Comparison of ENCODE assay signal across 18 cellular contexts in genomic region chr2:76895469-76895868, GRCh38.
DNase-seq lines count a peak whose midpoint lies in the region; ATAC-seq and TF ChIP-seq lines count a peak whose summit lies in the region.
"Had no signal": no experiment of that assay in that cellular context is flagged by ENCODE, and none has a peak within 500 bp of the region (broad histone marks: within the 10 kb centered on the region; RNA-seq: fewer than 3 reads in every experiment).

No MANE protein-coding gene starts in this region.

- no peaks in the 10 kb centered on the region for H3K9me3 Mint-ChIP-seq in MCF 10A (ENCODE audit: unreplicated experiment)
- H3K9me3 Mint-ChIP-seq in activated CD4-positive, alpha-beta T cell treated with anti-CD3 and anti-CD28 coated beads for 36 hours (ENCODE audit: low read depth), result peaks cover 10% of the 10 kb centered on the region
- peaks cover 21% of the 10 kb centered on the region for H3K9me3 Mint-ChIP-seq in T-helper 2 cell treated with Interferon-gamma antibody and Interleukin-4, amounts not matched to agents 5 μg/mL and 100 μg/mL, for 36 hours

- no TSS peak for BruUV-seq in MCF 10A (replicated peaks; lab: Mats Ljungman, UMichigan)

- H3K4me3 Mint-ChIP-seq in MCF 10A (ENCODE audit: unreplicated experiment), result no peak overlapping the region
- H3K4me3 Mint-ChIP-seq in activated CD4-positive, alpha-beta T cell treated with anti-CD3 and anti-CD28 coated beads for 36 hours, result no peak overlapping the region
- no peak overlapping the region for H3K4me3 Mint-ChIP-seq in T-helper 2 cell treated with Interferon-gamma antibody and Interleukin-4, amounts not matched to agents 5 μg/mL and 100 μg/mL, for 36 hours

- no peaks in the 10 kb centered on the region for H3K27me3 ChIP-seq in breast epithelium
- H3K27me3 ChIP-seq in hepatocyte, result no peaks in the 10 kb centered on the region

- peak overlapping the region; percentile 29 for H3K27ac Mint-ChIP-seq in MCF 10A (ENCODE audit: low read depth, unreplicated experiment)
- H3K27ac Mint-ChIP-seq in activated CD4-positive, alpha-beta T cell treated with anti-CD3 and anti-CD28 coated beads for 36 hours, result no peak overlapping the region
- no peak overlapping the region for H3K27ac Mint-ChIP-seq in T-helper 2 cell treated with Interferon-gamma antibody and Interleukin-4, amounts not matched to agents 5 μg/mL and 100 μg/mL, for 36 hours

- peaks cover 6% of the 10 kb centered on the region for H3K36me3 Mint-ChIP-seq in MCF 10A (ENCODE audit: insufficient read depth, unreplicated experiment)
- no peaks in the 10 kb centered on the region for H3K36me3 Mint-ChIP-seq in activated CD4-positive, alpha-beta T cell treated with anti-CD3 and anti-CD28 coated beads for 36 hours (ENCODE audit: low read depth)
- no peaks in the 10 kb centered on the region for H3K36me3 Mint-ChIP-seq in T-helper 2 cell treated with Interferon-gamma antibody and Interleukin-4, amounts not matched to agents 5 μg/mL and 100 μg/mL, for 36 hours (ENCODE audit: low read depth)

- DNase-seq in MCF 10A (ENCODE audit: unreplicated experiment), result peak; percentile 68
- no peak for DNase-seq in breast epithelium (ENCODE audit: low spot score in 2 of 2)
- DNase-seq in T1000 (lab: John Stamatoyannopoulos, UW), result peak; percentile 2
- DNase-seq in hepatocyte (ENCODE audit: low spot score), result peak; percentile 4
- no peak for DNase-seq in activated CD4-positive, alpha-beta T cell treated with anti-CD3 and anti-CD28 coated beads for 36 hours
- DNase-seq in kidney glomerular epithelial cell (lab: John Stamatoyannopoulos, UW), result no peak
- no peak for DNase-seq in T-helper 2 cell treated with Interferon-gamma antibody and Interleukin-4, amounts not matched to agents 5 μg/mL and 100 μg/mL, for 36 hours (ENCODE audit: low spot score)
- DNase-seq: C1 segment of cervical spinal cord, DMS153, H7, Kasumi-1, MV-4-11, NCI-H1436, NCI-H2029 treated with DMSO at 0.1 percent for 48 hours, NCI-H226 had no signal

- CTCF ChIA-PET in MCF 10A (lab: Yijun Ruan, JAX), result no interaction called here
- CTCF ChIA-PET in activated CD4-positive, alpha-beta T cell treated with anti-CD3 and anti-CD28 coated beads for 36 hours (lab: Charles Lee), result no interaction called here

- POLR2A ChIA-PET in MCF 10A (lab: Yijun Ruan, JAX), result no interaction called here
- POLR2A ChIA-PET in activated CD4-positive, alpha-beta T cell treated with anti-CD3 and anti-CD28 coated beads for 36 hours (lab: Charles Lee), result no interaction called here

- H3K4me3 ChIP-seq in breast epithelium, result no peak overlapping the region
- H3K4me3 ChIP-seq in hepatocyte, result no peak overlapping the region
- H3K4me3 ChIP-seq: SK-N-MC had no signal

- H4K20me1 ChIP-seq in hepatocyte (ENCODE audit: insufficient read depth, poor library complexity, severe bottlenecking), result no peaks in the 10 kb centered on the region

- no peaks in the 10 kb centered on the region for H3K79me2 ChIP-seq in hepatocyte

- WGBS in hepatocyte (ENCODE audit: low lambda C conversion rate, missing lambda C conversion rate), result 85% methylated on average over 6 of the region's 6 CpGs

- H3K27ac ChIP-seq in breast epithelium (no peak overlapping the region), hepatocyte (no peak overlapping the region)
- H3K27ac ChIP-seq: 22Rv1, SK-N-MC had no signal

- no peak for TF ChIP-seq CTCF in MCF 10A (IDR thresholded peaks at IDR 0.05; ENCODE audit: unreplicated experiment)
- TF ChIP-seq CTCF in breast epithelium (IDR thresholded peaks at IDR 0.05), result no peak
- no peak for TF ChIP-seq CTCF in hepatocyte (IDR thresholded peaks at IDR 0.05; ENCODE audit: poor library complexity)

- intact Hi-C loops in MCF 10A (cut with micrococcal nuclease) (no loop called here), breast epithelium (cut with DNase I; ENCODE audit: low total_unique reads) (no loop called here)
- intact Hi-C loops in activated CD4-positive, alpha-beta T cell treated with anti-CD3 and anti-CD28 coated beads for 36 hours (cut with DNase I, micrococcal nuclease), result no loop called here

- TF ChIP-seq POLR2A in breast epithelium (IDR thresholded peaks at IDR 0.05), result no peak

- H3K4me1 Mint-ChIP-seq in MCF 10A (ENCODE audit: insufficient read depth, unreplicated experiment), result peaks cover 14% of the 10 kb centered on the region
- no peaks in the 10 kb centered on the region for H3K4me1 Mint-ChIP-seq in activated CD4-positive, alpha-beta T cell treated with anti-CD3 and anti-CD28 coated beads for 36 hours
- H3K4me1 Mint-ChIP-seq in T-helper 2 cell treated with Interferon-gamma antibody and Interleukin-4, amounts not matched to agents 5 μg/mL and 100 μg/mL, for 36 hours (ENCODE audit: low read depth), result no peaks in the 10 kb centered on the region

- H3K4me1 ChIP-seq in breast epithelium, result no peaks in the 10 kb centered on the region
- H3K4me1 ChIP-seq in hepatocyte (ENCODE audit: insufficient read depth), result no peaks in the 10 kb centered on the region

- H3K4me2 ChIP-seq in hepatocyte, result no peak overlapping the region

- peaks cover 9% of the 10 kb centered on the region for H3K27me3 Mint-ChIP-seq in MCF 10A (ENCODE audit: insufficient read depth, unreplicated experiment)
- no peaks in the 10 kb centered on the region for H3K27me3 Mint-ChIP-seq in activated CD4-positive, alpha-beta T cell treated with anti-CD3 and anti-CD28 coated beads for 36 hours
- no peaks in the 10 kb centered on the region for H3K27me3 Mint-ChIP-seq in T-helper 2 cell treated with Interferon-gamma antibody and Interleukin-4, amounts not matched to agents 5 μg/mL and 100 μg/mL, for 36 hours (ENCODE audit: low read depth)

- no peak overlapping the region for H2AFZ ChIP-seq in hepatocyte

- H3K9me3 ChIP-seq in breast epithelium (no peaks in the 10 kb centered on the region), hepatocyte (ENCODE audit: low read depth) (no peaks in the 10 kb centered on the region)

- H3K36me3 ChIP-seq in breast epithelium (no peaks in the 10 kb centered on the region), hepatocyte (replicated peaks; ENCODE audit: insufficient read depth, low read depth) (no peaks in the 10 kb centered on the region)

- H3K9me2 ChIP-seq in hepatocyte (replicated peaks; ENCODE audit: insufficient read depth), result no peaks in the 10 kb centered on the region

- ATAC-seq in activated CD4-positive, alpha-beta T cell treated with anti-CD3 and anti-CD28 coated beads for 36 hours, result no peak
- ATAC-seq in GM18519 (IDR thresholded peaks at IDR 0.05; ENCODE audit: low FRiP score, unreplicated experiment), result no peak

Comparison
In these comparisons a context has a peak if more than half of its experiments do, and no peak if none do; other contexts are left out.
1. DNase-seq: peak in MCF 10A (single experiment), T1000 (single experiment) and hepatocyte (single experiment); none in breast epithelium (0 of 2), activated CD4-positive, alpha-beta T cell treated with anti-CD3 and anti-CD28 coated beads for 36 hours (single experiment), kidney glomerular epithelial cell (single experiment) and T-helper 2 cell treated with Interferon-gamma antibody and Interleukin-4, amounts not matched to agents 5 μg/mL and 100 μg/mL, for 36 hours (single experiment).